9 cellular contexts compared by ENCODE assay signal in genomic region chr19:58546131-58546530, GRCh38. TPM values are rescaled to one million over a fixed set of nuclear protein-coding genes. Genes with fewer than 3 reads are reported as not detected.
DNase-seq lines count a peak whose midpoint lies in the region; ATAC-seq, FAIRE-seq and TF ChIP-seq lines count a peak whose summit lies in the region.
"Had no signal": no experiment of that assay in that cellular context is flagged by ENCODE, and none has a peak within 500 bp of the region (broad histone marks: within the 10 kb centered on the region; RNA-seq: fewer than 3 reads in every experiment).

No MANE protein-coding gene starts in this region.

- peak overlapping the region; percentile 91 for H3K4me3 Mint-ChIP-seq in activated CD4-positive, alpha-beta T cell treated with anti-CD3 and anti-CD28 coated beads, Interleukin-2, amount 10 ng/mL, durations not matched to agents 7 days and 5 days
- H3K4me3 Mint-ChIP-seq in activated naive CD8-positive, alpha-beta T cell = peak overlapping the region; percentile 96

- no peak for TF ChIP-seq CTCF in keratinocyte (optimal IDR thresholded peaks at IDR 0.05 in 1 of 3, IDR thresholded peaks at IDR 0.05 in 1 of 3, conservative IDR thresholded peaks at IDR 0.05 in 1 of 3; ENCODE audit: extremely low read depth in 1 of 3, insufficient read depth in 2 of 3, low read length in 3 of 3)

- H3K4me1 ChIP-seq in keratinocyte (ENCODE audit: control insufficient read depth, extremely low read depth, insufficient read depth, low read length) (peaks cover 16% of the 10 kb centered on the region), subcutaneous abdominal adipose tissue (ENCODE audit: control insufficient read depth in 5 of 5, insufficient read depth in 5 of 5, low read length in 5 of 5) (peaks cover 11 to 32% (median 25%) of the 10 kb centered on the region in 5 donors)

- ATAC-seq in HG02642 (IDR thresholded peaks at IDR 0.05; ENCODE audit: poor library complexity, unreplicated experiment) = no peak

- peak overlapping the region; percentile 65 to 93 (median 83) for H3K4me3 ChIP-seq in keratinocyte (ENCODE audit: control insufficient read depth in 2 of 3, extremely low read depth in 1 of 3, insufficient read depth in 2 of 3, low read depth in 1 of 3, low read length in 3 of 3)
- H3K4me3 ChIP-seq in subcutaneous abdominal adipose tissue (ENCODE audit: low read depth in 1 of 5, low read length in 5 of 5) = peak overlapping the region; percentile 76 to 86 (median 84)

- peaks cover 41 to 54% of the 10 kb centered on the region in 2 experiments for H3K36me3 ChIP-seq in keratinocyte (ENCODE audit: control insufficient read depth in 2 of 2, extremely low read depth in 1 of 2, insufficient read depth in 2 of 2, low read length in 2 of 2)
- H3K36me3 ChIP-seq in subcutaneous abdominal adipose tissue (ENCODE audit: control insufficient read depth in 5 of 5, insufficient read depth in 5 of 5, low read length in 5 of 5) = peaks cover 0 to 54% (median 45%) of the 10 kb centered on the region in 5 donors

- FAIRE-seq in keratinocyte (lab: Jason Lieb, UNC) = no peak

- dilution Hi-C loops in keratinocyte (cut with MboI; ENCODE audit: extremely low pct_ligation_motif_present, low sequenced_read_pairs) = no loop called here

- peaks cover 41% of the 10 kb centered on the region for H3K4me1 Mint-ChIP-seq in activated CD4-positive, alpha-beta T cell treated with anti-CD3 and anti-CD28 coated beads, Interleukin-2, amount 10 ng/mL, durations not matched to agents 7 days and 5 days
- peaks cover 34% of the 10 kb centered on the region for H3K4me1 Mint-ChIP-seq in activated naive CD8-positive, alpha-beta T cell (ENCODE audit: low read depth)

- peaks cover 9% of the 10 kb centered on the region for H3K9me1 ChIP-seq in keratinocyte (ENCODE audit: control insufficient read depth, extremely low read depth, insufficient read depth, low read length)

- peaks cover 51% of the 10 kb centered on the region for H3K36me3 Mint-ChIP-seq in activated CD4-positive, alpha-beta T cell treated with anti-CD3 and anti-CD28 coated beads, Interleukin-2, amount 10 ng/mL, durations not matched to agents 7 days and 5 days (ENCODE audit: low read depth)
- peaks cover 13% of the 10 kb centered on the region for H3K36me3 Mint-ChIP-seq in activated naive CD8-positive, alpha-beta T cell

- no peaks in the 10 kb centered on the region for H3K9me3 ChIP-seq in keratinocyte (ENCODE audit: control insufficient read depth, low read depth, low read length)
- H3K9me3 ChIP-seq in subcutaneous abdominal adipose tissue (ENCODE audit: control insufficient read depth in 5 of 5, low read length in 5 of 5) = no peaks in the 10 kb centered on the region

- H3K9me3 Mint-ChIP-seq in activated CD4-positive, alpha-beta T cell treated with anti-CD3 and anti-CD28 coated beads, Interleukin-2, amount 10 ng/mL, durations not matched to agents 7 days and 5 days = no peaks in the 10 kb centered on the region
- no peaks in the 10 kb centered on the region for H3K9me3 Mint-ChIP-seq in activated naive CD8-positive, alpha-beta T cell (ENCODE audit: low read depth)

- POLR2A ChIA-PET in activated CD4-positive, alpha-beta T cell treated with anti-CD3 and anti-CD28 coated beads, Interleukin-2, amount 10 ng/mL, durations not matched to agents 7 days and 5 days (lab: Charles Lee) = no interaction called here

- H3K27me3 ChIP-seq in keratinocyte (ENCODE audit: control insufficient read depth, extremely low read depth, insufficient read depth, low read length) (no peaks in the 10 kb centered on the region), subcutaneous abdominal adipose tissue (ENCODE audit: control insufficient read depth in 5 of 5, insufficient read depth in 4 of 5, low read length in 5 of 5) (no peaks in the 10 kb centered on the region)

- H3K27me3 Mint-ChIP-seq in activated CD4-positive, alpha-beta T cell treated with anti-CD3 and anti-CD28 coated beads, Interleukin-2, amount 10 ng/mL, durations not matched to agents 7 days and 5 days = no peaks in the 10 kb centered on the region
- H3K27me3 Mint-ChIP-seq in activated naive CD8-positive, alpha-beta T cell = no peaks in the 10 kb centered on the region

- H2AFZ ChIP-seq in keratinocyte (ENCODE audit: control insufficient read depth, low read length) = no peak overlapping the region

- CTCF ChIA-PET in activated CD4-positive, alpha-beta T cell treated with anti-CD3 and anti-CD28 coated beads, Interleukin-2, amount 10 ng/mL, durations not matched to agents 7 days and 5 days (lab: Charles Lee) = interaction anchor here (0.6 to 2.5 kb wide), 2 partner anchors 16 to 26 kb away, joined by 3 to 7 read pairs; partner anchors contain the start of gene ZBTB45

- H4K20me1 ChIP-seq in keratinocyte (ENCODE audit: control insufficient read depth, extremely low read depth, insufficient read depth, low read length) = peaks cover 50% of the 10 kb centered on the region

- H3K27ac ChIP-seq in keratinocyte (ENCODE audit: control insufficient read depth, insufficient read depth, low read length) (peak overlapping the region; percentile 89), subcutaneous abdominal adipose tissue (ENCODE audit: low read depth, low read length) (no peak overlapping the region)

- no peak for DNase-seq in activated CD4-positive, alpha-beta T cell treated with anti-CD3 and anti-CD28 coated beads, Interleukin-2, amount 10 ng/mL, durations not matched to agents 7 days and 5 days
- DNase-seq in activated CD4-positive, alpha-beta T cell treated with anti-CD3 and anti-CD28 coated beads for 48 hours = no peak
- DNase-seq in keratinocyte (ENCODE audit: low read depth, low spot score) = no peak
- DNase-seq in germinal center (ENCODE audit: low spot score) = no peak
- no peak for DNase-seq in NCI-H526 treated with DMSO at 0.1 percent for 48 hours (lab: John Stamatoyannopoulos, UW)
- DNase-seq: SIG-M5 had no signal

- H3K9ac ChIP-seq in keratinocyte (ENCODE audit: control insufficient read depth, extremely low read depth, insufficient read depth, low read length) (peak overlapping the region; percentile 89), subcutaneous abdominal adipose tissue (ENCODE audit: low read length in 5 of 5) (peak overlapping the region in 4 of 5 donors; percentile 70 to 93 (median 86))

- peak overlapping the region; percentile 97 for H3K4me2 ChIP-seq in keratinocyte (ENCODE audit: control insufficient read depth, extremely low read depth, insufficient read depth, low read depth, low read length)

- H3K79me2 ChIP-seq in keratinocyte (ENCODE audit: control insufficient read depth, insufficient read depth, low read length) = peaks cover 63% of the 10 kb centered on the region

- H3K27ac Mint-ChIP-seq in activated CD4-positive, alpha-beta T cell treated with anti-CD3 and anti-CD28 coated beads, Interleukin-2, amount 10 ng/mL, durations not matched to agents 7 days and 5 days = peak overlapping the region; percentile 86
- peak overlapping the region; percentile 95 for H3K27ac Mint-ChIP-seq in activated naive CD8-positive, alpha-beta T cell

RNA-seq across cellular contexts. Expression of gene TRIM28, which starts 2.3 kb away (rescaled TPM):
- total RNA-seq in activated CD4-positive, alpha-beta T cell treated with anti-CD3 and anti-CD28 coated beads, Interleukin-2, amount 10 ng/mL, durations not matched to agents 7 days and 5 days = 100 to 1,000 TPM; 457 to 560 TPM
- polyA plus RNA-seq in keratinocyte = 290 to 316 TPM (median 298 TPM) in 3 replicates
- 166 TPM for polyA plus RNA-seq in keratinocyte (2011; ENCODE audit: low read depth)
- polyA plus RNA-seq in keratinocyte (2011; cell fraction: cytosol; rRNA removed) = 199 and 380 TPM in 2 replicates
- 344 and 506 TPM in 2 replicates for polyA plus RNA-seq in keratinocyte (2011; cell fraction: nucleus; rRNA removed)
- 355 and 492 TPM in 2 replicates for polyA plus RNA-seq in keratinocyte (2012; ENCODE audit: low replicate concordance)
- 1,017 to 2,182 TPM (median 1,062 TPM) in 3 replicates for polyA minus RNA-seq in keratinocyte
- 738 TPM for polyA minus RNA-seq in keratinocyte (2011; cell fraction: cytosol; rRNA and poly(A)+ RNA removed)
- polyA minus RNA-seq in keratinocyte (2011; cell fraction: nucleus; rRNA and poly(A)+ RNA removed) = 573 and 589 TPM in 2 replicates

RNA-seq across cellular contexts. Expression of gene CHMP2A, which starts 8.8 kb away (rescaled TPM):
- 100 to 1,000 TPM; 128 to 137 TPM for total RNA-seq in activated CD4-positive, alpha-beta T cell treated with anti-CD3 and anti-CD28 coated beads, Interleukin-2, amount 10 ng/mL, durations not matched to agents 7 days and 5 days
- 105 to 167 TPM (median 115 TPM) in 3 replicates for polyA plus RNA-seq in keratinocyte
- polyA plus RNA-seq in keratinocyte (2011; ENCODE audit: low read depth) = 197 TPM
- polyA plus RNA-seq in keratinocyte (2011; cell fraction: cytosol; rRNA removed) = 142 and 203 TPM in 2 replicates
- 87.9 and 91.0 TPM in 2 replicates for polyA plus RNA-seq in keratinocyte (2011; cell fraction: nucleus; rRNA removed)
- polyA plus RNA-seq in keratinocyte (2012; ENCODE audit: low replicate concordance) = 150 and 159 TPM in 2 replicates
- polyA minus RNA-seq in keratinocyte = 73.6 to 125 TPM (median 114 TPM) in 3 replicates
- 121 TPM for polyA minus RNA-seq in keratinocyte (2011; cell fraction: cytosol; rRNA and poly(A)+ RNA removed)
- polyA minus RNA-seq in keratinocyte (2011; cell fraction: nucleus; rRNA and poly(A)+ RNA removed) = 22.2 and 26.5 TPM in 2 replicates

RNA-seq across cellular contexts. Expression of gene UBE2M, which starts 12.3 kb away (rescaled TPM):
- 10 to 100 TPM; 82.8 to 96.0 TPM for total RNA-seq in activated CD4-positive, alpha-beta T cell treated with anti-CD3 and anti-CD28 coated beads, Interleukin-2, amount 10 ng/mL, durations not matched to agents 7 days and 5 days
- polyA plus RNA-seq in keratinocyte = 55.9 to 104 TPM (median 82.6 TPM) in 3 replicates
- polyA plus RNA-seq in keratinocyte (2011; ENCODE audit: low read depth) = 41.2 TPM
- polyA plus RNA-seq in keratinocyte (2011; cell fraction: cytosol; rRNA removed) = 62.9 and 69.2 TPM in 2 replicates
- 50.4 and 56.5 TPM in 2 replicates for polyA plus RNA-seq in keratinocyte (2011; cell fraction: nucleus; rRNA removed)
- 60.7 and 88.1 TPM in 2 replicates for polyA plus RNA-seq in keratinocyte (2012; ENCODE audit: low replicate concordance)
- 50.9 to 113 TPM (median 64.6 TPM) in 3 replicates for polyA minus RNA-seq in keratinocyte
- 68.3 TPM for polyA minus RNA-seq in keratinocyte (2011; cell fraction: cytosol; rRNA and poly(A)+ RNA removed)
- polyA minus RNA-seq in keratinocyte (2011; cell fraction: nucleus; rRNA and poly(A)+ RNA removed) = 13.5 and 18.7 TPM in 2 replicates

RNA-seq across cellular contexts. Expression of gene ZBTB45, which starts 26.5 kb away (rescaled TPM):
- total RNA-seq in activated CD4-positive, alpha-beta T cell treated with anti-CD3 and anti-CD28 coated beads, Interleukin-2, amount 10 ng/mL, durations not matched to agents 7 days and 5 days = 10 to 100 TPM; 17.9 to 19.9 TPM
- polyA plus RNA-seq in keratinocyte = 3.1 to 8.2 TPM (median 4.6 TPM) in 3 replicates
- 2.3 TPM for polyA plus RNA-seq in keratinocyte (2011; ENCODE audit: low read depth)
- polyA plus RNA-seq in keratinocyte (2011; cell fraction: cytosol; rRNA removed) = 2.9 and 8.6 TPM in 2 replicates
- polyA plus RNA-seq in keratinocyte (2011; cell fraction: nucleus; rRNA removed) = 8.5 and 12.5 TPM in 2 replicates
- 7.5 and 14.9 TPM in 2 replicates for polyA plus RNA-seq in keratinocyte (2012; ENCODE audit: low replicate concordance)
- 2.6 to 12.6 TPM (median 3.4 TPM) in 3 replicates for polyA minus RNA-seq in keratinocyte
- polyA minus RNA-seq in keratinocyte (2011; cell fraction: cytosol; rRNA and poly(A)+ RNA removed) = 15.7 TPM
- polyA minus RNA-seq in keratinocyte (2011; cell fraction: nucleus; rRNA and poly(A)+ RNA removed) = 9.2 and 10.1 TPM in 2 replicates

RNA-seq across cellular contexts. Expression of gene MZF1, which starts 27.0 kb away (rescaled TPM):
- 10 to 100 TPM; 28.6 to 33.1 TPM for total RNA-seq in activated CD4-positive, alpha-beta T cell treated with anti-CD3 and anti-CD28 coated beads, Interleukin-2, amount 10 ng/mL, durations not matched to agents 7 days and 5 days
- 5.0 to 14.5 TPM (median 7.4 TPM) in 3 replicates for polyA plus RNA-seq in keratinocyte
- 1.5 TPM for polyA plus RNA-seq in keratinocyte (2011; ENCODE audit: low read depth)
- 2.1 and 4.2 TPM in 2 replicates for polyA plus RNA-seq in keratinocyte (2011; cell fraction: cytosol; rRNA removed)
- 59.0 and 71.2 TPM in 2 replicates for polyA plus RNA-seq in keratinocyte (2011; cell fraction: nucleus; rRNA removed)
- 5.5 and 12.6 TPM in 2 replicates for polyA plus RNA-seq in keratinocyte (2012; ENCODE audit: low replicate concordance)
- polyA minus RNA-seq in keratinocyte = 9.5 to 12.9 TPM (median 11.0 TPM) in 3 replicates
- 9.2 TPM for polyA minus RNA-seq in keratinocyte (2011; cell fraction: cytosol; rRNA and poly(A)+ RNA removed)
- 16.9 and 18.7 TPM in 2 replicates for polyA minus RNA-seq in keratinocyte (2011; cell fraction: nucleus; rRNA and poly(A)+ RNA removed)
